Comparison of ENCODE assay signal across 1 cellular context in the genomic region with DNA sequence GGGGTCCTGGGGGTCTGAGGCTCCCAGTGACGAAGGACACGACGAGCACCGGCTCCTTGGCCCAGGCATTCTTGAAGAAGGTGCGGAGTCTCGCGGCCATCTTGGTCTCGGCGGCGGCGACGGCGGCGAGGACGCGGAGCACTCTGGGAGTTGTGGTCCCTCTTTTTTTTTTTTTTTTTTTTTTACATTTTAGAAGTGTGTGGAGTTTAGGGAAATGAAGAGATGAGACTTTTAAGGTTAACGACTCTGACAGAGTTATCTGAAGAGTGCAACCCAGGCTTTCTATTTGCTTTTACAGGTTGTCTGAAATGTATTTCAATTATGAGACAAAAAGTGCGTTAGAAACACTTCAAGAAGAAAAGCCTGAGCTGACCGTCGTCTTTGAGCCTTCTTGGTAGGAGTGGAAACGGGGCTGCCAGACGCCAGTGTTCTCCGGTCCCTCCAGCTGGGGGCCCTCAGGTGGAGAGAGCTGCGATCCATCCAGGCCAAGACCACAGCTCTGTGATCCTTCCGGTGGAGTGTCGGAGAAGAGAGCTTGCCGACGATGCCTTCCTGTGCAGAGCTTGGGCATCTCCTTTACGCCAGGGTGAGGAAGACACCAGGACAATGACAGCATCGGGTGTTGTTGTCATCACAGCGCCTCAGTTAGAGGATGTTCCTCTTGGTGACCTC.
TF ChIP-seq lines count a peak whose summit lies in the region.

No MANE protein-coding gene starts in this region.

TF ChIP-seq in GM12891, 5 proteins besides CTCF, POLR2A, EP300 and RAD21 (continued from another document):
- TF ChIP-seq SPI1 (IDR thresholded peaks at IDR 0.05; ENCODE audit: low read depth, low read length) (no peak), POU2F2 (IDR thresholded peaks at IDR 0.05; ENCODE audit: low read depth, low read length) (no peak), PAX5 (IDR thresholded peaks at IDR 0.05; ENCODE audit: insufficient read depth, low read length, severe bottlenecking) (no peak)
TF ChIP-seq in GM12891: peak in this region for 0.
